14 cellular contexts compared by ENCODE assay signal in the genomic region with DNA sequence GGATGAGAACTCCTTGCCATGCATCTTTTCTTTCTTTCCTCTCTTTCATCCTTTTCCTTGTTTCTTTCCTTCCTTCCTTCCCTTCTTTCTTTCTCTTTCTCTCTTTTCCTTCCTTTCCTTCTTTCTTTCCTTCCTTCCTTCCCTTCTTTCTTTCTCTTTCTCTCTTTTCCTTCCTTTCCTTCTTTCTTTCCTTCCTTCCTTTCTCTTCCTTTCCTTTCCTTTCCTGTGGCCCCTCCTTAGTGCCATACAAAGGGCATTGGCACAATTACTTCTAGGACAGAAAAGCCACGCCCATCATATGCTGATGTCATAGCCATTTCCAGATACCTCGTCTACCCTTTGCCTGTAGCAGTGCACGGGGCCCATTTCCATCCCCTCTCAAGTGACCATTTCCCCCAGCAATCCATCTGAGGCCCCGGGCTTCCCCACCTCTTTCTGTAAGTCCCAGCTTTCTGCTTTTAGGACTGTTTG. TPM values are rescaled to one million over a fixed set of nuclear protein-coding genes. Genes with fewer than 3 reads are reported as not detected.
DNase-seq lines count a peak whose midpoint lies in the region; ATAC-seq and TF ChIP-seq lines count a peak whose summit lies in the region.
"Had no signal": no experiment of that assay in that cellular context is flagged by ENCODE, and none has a peak within 500 bp of the region (broad histone marks: within the 10 kb centered on the region; RNA-seq: fewer than 3 reads in every experiment).

No MANE protein-coding gene starts in this region.

- no peak for TF ChIP-seq EP300 in tibial nerve (IDR thresholded peaks at IDR 0.05)
- TF ChIP-seq EP300 in esophagus muscularis mucosa (IDR thresholded peaks at IDR 0.05), result no peak

- H3K27ac ChIP-seq in tibial nerve (peak overlapping the region in 3 of 4 donors; percentile 17 to 63 (median 18)), esophagus muscularis mucosa (replicated peaks in 1 of 4) (peak overlapping the region in 2 of 4 donors; percentile 13 to 37)
- H3K27ac ChIP-seq: adrenal gland, upper lobe of right lung had no signal

- TF ChIP-seq POLR2A in tibial nerve (IDR thresholded peaks at IDR 0.05) (no peak), esophagus muscularis mucosa (IDR thresholded peaks at IDR 0.05; ENCODE audit: low read depth) (no peak)

- H3K27me3 Mint-ChIP-seq in dendritic cell treated with granulocyte-macrophage colony-stimulating factor and Interleukin-4, amounts not matched to agents 40 ng/mL and 50 ng/mL, for 4 days, result peaks cover 3% of the 10 kb centered on the region

- H3K36me3 Mint-ChIP-seq in dendritic cell treated with granulocyte-macrophage colony-stimulating factor and Interleukin-4, amounts not matched to agents 40 ng/mL and 50 ng/mL, for 4 days (ENCODE audit: low read depth), result peaks cover 23% of the 10 kb centered on the region

- peaks cover 29% of the 10 kb centered on the region for H3K4me1 Mint-ChIP-seq in dendritic cell treated with granulocyte-macrophage colony-stimulating factor and Interleukin-4, amounts not matched to agents 40 ng/mL and 50 ng/mL, for 4 days (ENCODE audit: low read depth)

- no peak overlapping the region for H3K4me3 ChIP-seq in tibial nerve
- H3K4me3 ChIP-seq in esophagus muscularis mucosa, result no peak overlapping the region
- H3K4me3 ChIP-seq: adrenal gland, heart left ventricle, upper lobe of right lung had no signal

- ATAC-seq in left cardiac atrium (no peak), left ventricle myocardium superior (no peak)
- ATAC-seq: heart left ventricle, upper lobe of right lung had no signal

- TF ChIP-seq CTCF in tibial nerve (IDR thresholded peaks at IDR 0.05), result no peak
- no peak for TF ChIP-seq CTCF in esophagus muscularis mucosa (IDR thresholded peaks at IDR 0.05)

- DNase-seq in left cardiac atrium (peak; percentile 15), left ventricle myocardium superior (no peak), NCI-H69 (lab: John Stamatoyannopoulos, UW) (peak; percentile 57), tibial nerve (ENCODE audit: low spot score in 2 of 2) (no peak), NCI-H146 (lab: John Stamatoyannopoulos, UW) (no peak), esophagus muscularis mucosa (ENCODE audit: extremely low spot score) (no peak)
- DNase-seq in activated naive CD4-positive, alpha-beta T cell (lab: John Stamatoyannopoulos, UW), result no peak
- DNase-seq: activated CD4-positive, alpha-beta T cell treated with anti-CD3 and anti-CD28 coated beads for 1 hour; NCI-H1694 treated with DMSO at 0.1 percent for 48 hours; Right ventricle myocardium superior; upper lobe of right lung had no signal

- H3K27me3 ChIP-seq in tibial nerve, result no peaks in the 10 kb centered on the region
- no peaks in the 10 kb centered on the region for H3K27me3 ChIP-seq in esophagus muscularis mucosa
- H3K27me3 ChIP-seq: adrenal gland, heart left ventricle, upper lobe of right lung had no signal

- H3K9me3 ChIP-seq in tibial nerve (no peaks in the 10 kb centered on the region), esophagus muscularis mucosa (no peaks in the 10 kb centered on the region)
- H3K9me3 ChIP-seq: adrenal gland, heart left ventricle, upper lobe of right lung had no signal

- H3K9me3 Mint-ChIP-seq in dendritic cell treated with granulocyte-macrophage colony-stimulating factor and Interleukin-4, amounts not matched to agents 40 ng/mL and 50 ng/mL, for 4 days, result no peaks in the 10 kb centered on the region

- 37 to 44% methylated on average over 4 of the region's 4 CpGs for WGBS in tibial nerve, 2 donors
- 71% methylated on average over 4 of the region's 4 CpGs for WGBS in esophagus muscularis mucosa

- H3K4me1 ChIP-seq in tibial nerve, result peaks cover 0 to 43% (median 26%) of the 10 kb centered on the region in 4 donors
- peaks cover 28 to 43% (median 35%) of the 10 kb centered on the region in 4 donors for H3K4me1 ChIP-seq in esophagus muscularis mucosa

- H3K27ac Mint-ChIP-seq in dendritic cell treated with granulocyte-macrophage colony-stimulating factor and Interleukin-4, amounts not matched to agents 40 ng/mL and 50 ng/mL, for 4 days, result peak overlapping the region; percentile 18

- H3K36me3 ChIP-seq in tibial nerve (peaks cover 0 to 12% (median 0%) of the 10 kb centered on the region in 3 donors), esophagus muscularis mucosa (peaks cover 0 to 10% (median 5%) of the 10 kb centered on the region in 4 donors)
- H3K36me3 ChIP-seq: adrenal gland had no signal

- intact Hi-C loops in left cardiac atrium (cut with DNase I) (loop anchor here in 1 of 2 donors (10.0 kb wide), 1 partner anchor 56 kb away; a partner anchor contains a TSS), left ventricle myocardium superior (cut with micrococcal nuclease) (loop anchor here (5.0 kb wide), 1 partner anchor 34 kb away; a partner anchor contains a TSS), esophagus muscularis mucosa (cut with DNase I) (loop anchor here (1.0 to 5.0 kb wide), 2 partner anchors 58 to 294 kb away; a partner anchor contains a TSS)
- intact Hi-C loops in dendritic cell treated with granulocyte-macrophage colony-stimulating factor and Interleukin-4, amounts not matched to agents 40 ng/mL and 50 ng/mL, for 4 days (cut with micrococcal nuclease), result no loop called here

- H3K4me3 Mint-ChIP-seq in dendritic cell treated with granulocyte-macrophage colony-stimulating factor and Interleukin-4, amounts not matched to agents 40 ng/mL and 50 ng/mL, for 4 days, result no peak overlapping the region

RNA-seq across cellular contexts. Expression of a gene that starts 2.2 kb away (rescaled TPM):
- total RNA-seq in left cardiac atrium, result 10 to 100 TPM; 70.8 to 93.6 TPM
- 68.3 TPM for total RNA-seq in left ventricle myocardium superior
- 100 to 1,000 TPM in 2 of 4 donors, 10 to 100 TPM in 2; 72.8 to 109 (median 100) TPM for total RNA-seq in tibial nerve
- 100 to 1,000 TPM; 131 to 225 (median 199) TPM for total RNA-seq in esophagus muscularis mucosa

RNA-seq across cellular contexts. Expression of a gene that starts 7.4 kb away (rescaled TPM):
- total RNA-seq in left cardiac atrium, result 10 to 100 TPM; 13.8 to 16.6 TPM
- total RNA-seq in left ventricle myocardium superior, result 7.5 TPM
- total RNA-seq in tibial nerve, result 10 to 100 TPM; 33.0 to 65.4 (median 43.9) TPM
- 10 to 100 TPM; 29.9 to 43.1 (median 35.6) TPM for total RNA-seq in esophagus muscularis mucosa

RNA-seq across cellular contexts. Expression of a gene that starts 7.5 kb away (rescaled TPM):
- total RNA-seq in left cardiac atrium, result not detected
- not detected for total RNA-seq in left ventricle myocardium superior
- 1 to 10 TPM in 2 of 4 donors, not detected in 2; 1.1 to 1.8 TPM for total RNA-seq in tibial nerve
- under 1 TPM in 1 of 4 donors, not detected in 3; 0.50 TPM for total RNA-seq in esophagus muscularis mucosa

RNA-seq across cellular contexts. Expression of a gene that starts 21.2 kb away (rescaled TPM):
- 10 to 100 TPM; 17.2 to 23.2 TPM for total RNA-seq in left cardiac atrium
- 10.3 TPM for total RNA-seq in left ventricle myocardium superior
- total RNA-seq in tibial nerve, result 10 to 100 TPM; 14.4 to 32.4 (median 22.2) TPM
- total RNA-seq in esophagus muscularis mucosa, result 10 to 100 TPM; 56.5 to 96.1 (median 73.6) TPM

RNA-seq across cellular contexts. Expression of a gene that starts 31.6 kb away (rescaled TPM):
- total RNA-seq in left cardiac atrium (10 to 100 TPM; 11.8 to 14.7 TPM), left ventricle myocardium superior (10.2 TPM), tibial nerve (10 to 100 TPM in 3 of 4 donors, 1 to 10 TPM in 1; 9.4 to 20.7 (median 14.9) TPM), esophagus muscularis mucosa (10 to 100 TPM in 3 of 4 donors, 1 to 10 TPM in 1; 7.9 to 11.7 (median 11.2) TPM)

Comparison
In these comparisons a context has a peak if more than half of its experiments do, and no peak if none do; other contexts are left out.
1. DNase-seq: peak in left cardiac atrium (single experiment) and NCI-H69 (single experiment); none in left ventricle myocardium superior (single experiment), tibial nerve (0 of 2), NCI-H146 (single experiment), activated naive CD4-positive, alpha-beta T cell (0 of 4) and esophagus muscularis mucosa (single experiment).